Comparison of ENCODE assay signal across 15 cellular contexts in the genomic region with DNA sequence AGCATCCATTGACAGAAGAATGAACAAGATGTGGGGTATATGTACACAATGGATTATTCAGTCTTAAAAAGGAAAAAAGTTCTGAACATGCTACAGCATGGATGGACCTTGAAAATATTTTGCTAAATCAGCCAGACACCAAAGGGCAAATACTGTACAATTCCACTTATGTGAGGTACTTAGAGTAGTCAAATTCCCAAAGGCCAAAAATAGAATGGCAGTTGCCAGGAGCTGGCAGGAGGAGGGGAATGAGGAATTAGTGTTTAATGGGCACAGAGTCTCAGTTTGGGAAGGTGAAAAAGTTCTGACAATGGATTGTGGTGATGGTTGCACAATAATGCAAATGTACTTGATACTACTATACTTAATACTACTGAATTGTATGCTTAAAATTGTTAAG.
"Had no signal": no experiment of that assay in that cellular context is flagged by ENCODE, and none has a peak within 500 bp of the region (broad histone marks: within the 10 kb centered on the region; RNA-seq: fewer than 3 reads in every experiment).

No MANE protein-coding gene starts in this region.

- ATAC-seq: foreskin keratinocyte, left colon, natural killer cell, right lobe of liver had no signal

- DNase-seq: effector CD4-positive, alpha-beta T cell; endodermal cell; erythroblast; left colon; mammary epithelial cell; natural killer cell; nucleus accumbens; ovary; right lobe of liver; stimulated activated CD4-positive, alpha-beta T cell treated with anti-CD3 and anti-CD28 coated beads, Interleukin-12 subunit alpha, Interleukin-12 subunit beta, amount 100 ng/mL, for 4 hours; stimulated activated naive CD4-positive, alpha-beta T cell; stomach; substantia nigra; transverse colon had no signal
